In the genomic region with DNA sequence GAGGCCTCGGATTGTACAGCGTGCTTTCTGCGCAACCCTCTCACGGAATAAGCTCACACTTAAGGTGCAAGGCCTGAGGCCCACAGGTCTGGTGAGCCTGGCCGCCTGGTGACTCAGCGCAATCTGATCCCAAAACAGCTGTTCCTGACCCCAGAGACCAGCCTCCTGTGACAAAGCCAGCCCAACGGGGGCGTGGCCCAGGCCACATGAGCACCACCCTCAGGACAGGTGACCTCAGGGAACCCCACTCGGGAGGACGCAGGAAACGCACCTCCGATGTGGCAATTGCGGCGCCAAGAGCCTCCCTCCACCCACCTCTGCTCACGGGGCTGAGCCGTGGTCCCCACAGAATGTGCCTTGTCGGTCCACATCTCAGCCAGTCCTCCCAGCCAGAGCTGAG, we compare ENCODE assay signal across 17 cellular contexts.
"Had no signal": no experiment of that assay in that cellular context is flagged by ENCODE, and none has a peak within 500 bp of the region (broad histone marks: within the 10 kb centered on the region; RNA-seq: fewer than 3 reads in every experiment).

No MANE protein-coding gene starts in this region.

- H3K4me3 ChIP-seq: sigmoid colon, tibial nerve, vagina had no signal

- H3K36me3 ChIP-seq: brain microvascular endothelial cell, sigmoid colon, vagina had no signal

- H3K9me3 Mint-ChIP-seq: mesothelial cell of epicardium; stimulated activated effector memory CD8-positive, alpha-beta T cell treated with anti-CD3 and anti-CD28 coated beads, Interleukin-12 subunit alpha, Interleukin-12 subunit beta, amount 100 ng/mL, for 72 hours had no signal

- DNase-seq: activated CD4-positive, alpha-beta T cell treated with anti-CD3 and anti-CD28 coated beads for 1 hour; activated CD4-positive, alpha-beta T cell treated with anti-CD3 and anti-CD28 coated beads, Interleukin-2, amount 50 U/mL, for 4 hours; activated naive CD4-positive, alpha-beta T cell; activated T-cell treated with anti-CD3 and anti-CD28 coated beads for 4 hours; anterior cingulate cortex; brain microvascular endothelial cell; effector CD8-positive, alpha-beta T cell; glutamatergic neuron; hypothalamus; sigmoid colon; stimulated activated CD4-positive, alpha-beta T cell treated with anti-CD3 and anti-CD28 coated beads, Interleukin-12 subunit alpha, Interleukin-12 subunit beta, amount 100 ng/mL, for 4 hours; T-helper 1 cell; T1000 had no signal

- H3K36me3 Mint-ChIP-seq: stimulated activated effector memory CD8-positive, alpha-beta T cell treated with anti-CD3 and anti-CD28 coated beads, Interleukin-12 subunit alpha, Interleukin-12 subunit beta, amount 100 ng/mL, for 72 hours had no signal

- H3K27me3 ChIP-seq: brain microvascular endothelial cell, sigmoid colon, tibial nerve, vagina had no signal

- H3K4me1 Mint-ChIP-seq: mesothelial cell of epicardium; stimulated activated effector memory CD8-positive, alpha-beta T cell treated with anti-CD3 and anti-CD28 coated beads, Interleukin-12 subunit alpha, Interleukin-12 subunit beta, amount 100 ng/mL, for 72 hours had no signal

- H3K27ac Mint-ChIP-seq: mesothelial cell of epicardium; stimulated activated effector memory CD8-positive, alpha-beta T cell treated with anti-CD3 and anti-CD28 coated beads, Interleukin-12 subunit alpha, Interleukin-12 subunit beta, amount 100 ng/mL, for 72 hours had no signal

- H3K4me1 ChIP-seq: sigmoid colon, tibial nerve, vagina had no signal

- H3K4me3 Mint-ChIP-seq: mesothelial cell of epicardium; stimulated activated effector memory CD8-positive, alpha-beta T cell treated with anti-CD3 and anti-CD28 coated beads, Interleukin-12 subunit alpha, Interleukin-12 subunit beta, amount 100 ng/mL, for 72 hours had no signal

- ATAC-seq: stimulated activated effector memory CD8-positive, alpha-beta T cell treated with anti-CD3 and anti-CD28 coated beads, Interleukin-12 subunit alpha, Interleukin-12 subunit beta, amount 100 ng/mL, for 72 hours had no signal

- H3K27ac ChIP-seq: brain microvascular endothelial cell, sigmoid colon, tibial nerve, vagina had no signal
